Comparison of ENCODE assay signal across 19 cellular contexts in the genomic region with DNA sequence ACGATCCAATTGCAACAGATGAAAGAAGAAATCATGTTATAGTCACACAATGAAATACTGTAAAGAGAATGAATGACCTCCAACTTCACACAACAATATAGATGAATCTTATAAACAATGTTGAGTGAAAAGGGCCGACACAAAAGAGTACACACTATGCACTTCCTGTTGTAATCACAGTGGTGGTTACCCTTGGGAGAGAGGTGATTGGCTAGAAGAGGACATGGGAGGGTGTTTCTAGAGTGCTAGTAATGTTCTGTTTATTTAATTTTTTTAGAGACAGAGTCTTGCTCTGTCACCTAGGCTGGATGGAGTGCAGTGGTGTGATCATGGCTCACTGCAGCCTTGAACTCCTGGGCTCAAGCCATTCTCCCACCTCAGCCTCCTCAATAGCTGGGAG.
"Had no signal": no experiment of that assay in that cellular context is flagged by ENCODE, and none has a peak within 500 bp of the region (broad histone marks: within the 10 kb centered on the region; RNA-seq: fewer than 3 reads in every experiment).

No MANE protein-coding gene starts in this region.

- DNase-seq: activated CD4-positive, alpha-beta memory T cell treated with anti-CD3 and anti-CD28 coated beads for 36 hours; activated CD4-positive, alpha-beta T cell treated with anti-CD3 and anti-CD28 coated beads for 48 hours; activated T-cell treated with anti-CD3 and anti-CD28 coated beads, Interleukin-2, amount 50 U/mL, for 1 hour; anterior cingulate cortex; effector memory CD4-positive, alpha-beta T cell; glutamatergic neuron; hippocampal formation; left ventricle myocardium inferior; naive thymus-derived CD8-positive, alpha-beta T cell; pancreas; psoas muscle; stimulated activated CD4-positive, alpha-beta T cell treated with anti-CD3 and anti-CD28 coated beads, Interleukin-4, amount 100 ng/mL, for 4 hours; stomach had no signal

- H3K27me3 ChIP-seq: pancreas, right atrium auricular region, stomach, suprapubic skin, tibial nerve had no signal

- H3K9me3 Mint-ChIP-seq: activated CD4-positive, alpha-beta memory T cell treated with anti-CD3 and anti-CD28 coated beads for 36 hours; activated T-helper 17 cell treated with anti-CD3 and anti-CD28 coated beads, Interleukin-2, amount 50 U/mL, for 72 hours; brain; naive thymus-derived CD8-positive, alpha-beta T cell had no signal

- H3K4me3 Mint-ChIP-seq: activated CD4-positive, alpha-beta memory T cell treated with anti-CD3 and anti-CD28 coated beads for 36 hours; activated T-helper 17 cell treated with anti-CD3 and anti-CD28 coated beads, Interleukin-2, amount 50 U/mL, for 72 hours; brain; naive thymus-derived CD8-positive, alpha-beta T cell had no signal

- H3K27ac ChIP-seq: left ventricle myocardium inferior, pancreas, psoas muscle, right atrium auricular region, stomach, suprapubic skin, tibial nerve had no signal

- H3K27ac Mint-ChIP-seq: activated CD4-positive, alpha-beta memory T cell treated with anti-CD3 and anti-CD28 coated beads for 36 hours; activated T-helper 17 cell treated with anti-CD3 and anti-CD28 coated beads, Interleukin-2, amount 50 U/mL, for 72 hours; brain had no signal

- H3K4me1 Mint-ChIP-seq: brain had no signal

- H3K4me1 ChIP-seq: left ventricle myocardium inferior, pancreas, psoas muscle, right atrium auricular region, stomach, suprapubic skin, tibial nerve had no signal

- H3K27me3 Mint-ChIP-seq: activated CD4-positive, alpha-beta memory T cell treated with anti-CD3 and anti-CD28 coated beads for 36 hours; activated T-helper 17 cell treated with anti-CD3 and anti-CD28 coated beads, Interleukin-2, amount 50 U/mL, for 72 hours; brain; naive thymus-derived CD8-positive, alpha-beta T cell had no signal

- H3K4me3 ChIP-seq: left ventricle myocardium inferior, pancreas, psoas muscle, right atrium auricular region, stomach, suprapubic skin, tibial nerve had no signal

- H3K9me3 ChIP-seq: left ventricle myocardium inferior, pancreas, psoas muscle, right atrium auricular region, stomach, suprapubic skin, tibial nerve had no signal

- ATAC-seq: activated T-helper 17 cell treated with anti-CD3 and anti-CD28 coated beads, Interleukin-2, amount 50 U/mL, for 72 hours; esophagus mucosa; pancreas; psoas muscle had no signal
